ENCODE assay signal across 14 cellular contexts in genomic region chr13:51331354-51331861, GRCh38. TPM values are rescaled to one million over a fixed set of nuclear protein-coding genes. Genes with fewer than 3 reads are reported as not detected.
DNase-seq lines count a peak whose midpoint lies in the region; ATAC-seq and TF ChIP-seq lines count a peak whose summit lies in the region.
"Had no signal": no experiment of that assay in that cellular context is flagged by ENCODE, and none has a peak within 500 bp of the region (broad histone marks: within the 10 kb centered on the region; RNA-seq: fewer than 3 reads in every experiment).

No MANE protein-coding gene starts in this region.

- peak overlapping the region; percentile 5 for H3K27ac Mint-ChIP-seq in activated naive CD8-positive, alpha-beta T cell treated with anti-CD3 and anti-CD28 coated beads, Interleukin-2, amount 50 U/mL, for 24 hours

- no peaks in the 10 kb centered on the region for H4K20me1 ChIP-seq in BLaER1 treated with 17β-estradiol and CSF1 and Interleukin-3, amounts not matched to agents 10 nM and 100 nM

- peak; percentile 63 for ATAC-seq in GM18907 (IDR thresholded peaks at IDR 0.05; ENCODE audit: unreplicated experiment)
- peak; percentile 66 for ATAC-seq in HG02870 (IDR thresholded peaks at IDR 0.05; ENCODE audit: unreplicated experiment)
- peak; percentile 42 for ATAC-seq in activated naive CD8-positive, alpha-beta T cell treated with anti-CD3 and anti-CD28 coated beads, Interleukin-2, amount 50 U/mL, for 24 hours

- H3K4me1 ChIP-seq in BLaER1 treated with 17β-estradiol and CSF1 and Interleukin-3, amounts not matched to agents 10 nM and 100 nM, result peaks cover 20 to 25% (median 24%) of the 10 kb centered on the region in 10 experiments
- no peaks in the 10 kb centered on the region for H3K4me1 ChIP-seq in effector memory CD4-positive, alpha-beta T cell (ENCODE audit: control insufficient read depth, insufficient read depth, low read length, poor library complexity, severe bottlenecking)
- H3K4me1 ChIP-seq in Peyer's patch, result no peaks in the 10 kb centered on the region
- H3K4me1 ChIP-seq: ascending aorta, BE2C had no signal

- DNase-seq in activated naive CD8-positive, alpha-beta T cell treated with anti-CD3 and anti-CD28 coated beads, Interleukin-2, amount 50 U/mL, for 24 hours, result no peak
- no peak for DNase-seq in effector memory CD4-positive, alpha-beta T cell
- DNase-seq in 8988T, result no peak
- DNase-seq in Peyer's patch, result no peak
- DNase-seq in DMS153 treated with DMSO at 0.1 percent for 48 hours (lab: John Stamatoyannopoulos, UW; ENCODE audit: unreplicated experiment), result no peak
- DNase-seq: BE2C, SW 1271 had no signal

- H3K4me1 Mint-ChIP-seq in activated naive CD8-positive, alpha-beta T cell treated with anti-CD3 and anti-CD28 coated beads, Interleukin-2, amount 50 U/mL, for 24 hours, result peaks cover 18% of the 10 kb centered on the region

- no peaks in the 10 kb centered on the region for H3K36me3 ChIP-seq in BLaER1 treated with 17β-estradiol and CSF1 and Interleukin-3, amounts not matched to agents 10 nM and 100 nM
- H3K36me3 ChIP-seq in effector memory CD4-positive, alpha-beta T cell (ENCODE audit: control insufficient read depth, insufficient read depth, low read length), result no peaks in the 10 kb centered on the region
- no peaks in the 10 kb centered on the region for H3K36me3 ChIP-seq in Peyer's patch
- H3K36me3 ChIP-seq: ascending aorta, BE2C had no signal

- peak overlapping the region in 8 of 11 experiments; percentile 2 to 49 (median 29); a peak in 10 of 22 replicates for H3K27ac ChIP-seq in BLaER1 treated with 17β-estradiol and CSF1 and Interleukin-3, amounts not matched to agents 10 nM and 100 nM
- H3K27ac ChIP-seq in effector memory CD4-positive, alpha-beta T cell (ENCODE audit: insufficient read depth, low read length, poor library complexity, severe bottlenecking), result no peak overlapping the region
- no peak overlapping the region for H3K27ac ChIP-seq in Peyer's patch
- H3K27ac ChIP-seq: ascending aorta, epithelial cell of prostate had no signal

- H3K9ac ChIP-seq in BLaER1 treated with 17β-estradiol and CSF1 and Interleukin-3, amounts not matched to agents 10 nM and 100 nM, result no peak overlapping the region

- H3K9me3 ChIP-seq in BLaER1 treated with 17β-estradiol and CSF1 and Interleukin-3, amounts not matched to agents 10 nM and 100 nM (replicated peaks in 1 of 11), result no peaks in the 10 kb centered on the region
- no peaks in the 10 kb centered on the region for H3K9me3 ChIP-seq in effector memory CD4-positive, alpha-beta T cell (ENCODE audit: control insufficient read depth, low read length)
- H3K9me3 ChIP-seq in Peyer's patch, result no peaks in the 10 kb centered on the region
- H3K9me3 ChIP-seq: ascending aorta, BE2C had no signal

- no peaks in the 10 kb centered on the region for H3K36me3 Mint-ChIP-seq in activated naive CD8-positive, alpha-beta T cell treated with anti-CD3 and anti-CD28 coated beads, Interleukin-2, amount 50 U/mL, for 24 hours (ENCODE audit: low read depth)

- TF ChIP-seq CTCF in Peyer's patch (IDR thresholded peaks at IDR 0.05), result no peak

- no peak overlapping the region for H3K4me3 ChIP-seq in BLaER1 treated with 17β-estradiol and CSF1 and Interleukin-3, amounts not matched to agents 10 nM and 100 nM
- H3K4me3 ChIP-seq in effector memory CD4-positive, alpha-beta T cell (ENCODE audit: insufficient read depth, low read depth, low read length, poor library complexity, severe bottlenecking), result no peak overlapping the region
- H3K4me3 ChIP-seq in Peyer's patch, result no peak overlapping the region
- H3K4me3 ChIP-seq: ascending aorta, smooth muscle cell had no signal

- peak overlapping the region; percentile 67 to 88 (median 80) for H3K4me2 ChIP-seq in BLaER1 treated with 17β-estradiol and CSF1 and Interleukin-3, amounts not matched to agents 10 nM and 100 nM

- no peak overlapping the region for H3K4me3 Mint-ChIP-seq in activated naive CD8-positive, alpha-beta T cell treated with anti-CD3 and anti-CD28 coated beads, Interleukin-2, amount 50 U/mL, for 24 hours

- no peaks in the 10 kb centered on the region for H3K27me3 Mint-ChIP-seq in activated naive CD8-positive, alpha-beta T cell treated with anti-CD3 and anti-CD28 coated beads, Interleukin-2, amount 50 U/mL, for 24 hours

- no peaks in the 10 kb centered on the region; a peak in 1 of 22 replicates for H3K27me3 ChIP-seq in BLaER1 treated with 17β-estradiol and CSF1 and Interleukin-3, amounts not matched to agents 10 nM and 100 nM
- no peaks in the 10 kb centered on the region for H3K27me3 ChIP-seq in effector memory CD4-positive, alpha-beta T cell (replicated peaks; ENCODE audit: control insufficient read depth, insufficient read depth, low read length, poor library complexity, severe bottlenecking)
- no peaks in the 10 kb centered on the region for H3K27me3 ChIP-seq in Peyer's patch
- H3K27me3 ChIP-seq: ascending aorta, BE2C had no signal

- no peaks in the 10 kb centered on the region for H3K9me3 Mint-ChIP-seq in activated naive CD8-positive, alpha-beta T cell treated with anti-CD3 and anti-CD28 coated beads, Interleukin-2, amount 50 U/mL, for 24 hours

- TF ChIP-seq POLR2A in Peyer's patch (IDR thresholded peaks at IDR 0.05), result no peak

RNA-seq across cellular contexts. Expression of gene SERPINE3, which starts 8.1 kb away (rescaled TPM):
- total RNA-seq in Peyer's patch, result not detected
- total RNA-seq: activated CD8-positive, alpha-beta memory T cell treated with anti-CD3 and anti-CD28 coated beads for 36 hours; ascending aorta; smooth muscle cell had no signal

Comparison
In these comparisons a context has a peak if more than half of its experiments do, and no peak if none do; other contexts are left out.
1. H3K27ac ChIP-seq: peak in BLaER1 treated with 17β-estradiol and CSF1 and Interleukin-3, amounts not matched to agents 10 nM and 100 nM (8 of 11); none in effector memory CD4-positive, alpha-beta T cell (single experiment) and Peyer's patch (0 of 4).
2. Peak in every context shown above with its lines, with median percentiles within 50 percentile points of each other: ATAC-seq.